ENCODE assay signal across 8 cellular contexts in genomic region chr2:102141915-102142828, GRCh38. TPM values are rescaled to one million over a fixed set of nuclear protein-coding genes. Genes with fewer than 3 reads are reported as not detected.
DNase-seq lines count a peak whose midpoint lies in the region; ATAC-seq and TF ChIP-seq lines count a peak whose summit lies in the region.

IL1R1 (plus strand) TSS chr2:102142746; CDS start chr2:102157725, 14,979 bp downstream.

- POLR2A ChIA-PET in AG04450 (lab: Yijun Ruan, JAX), result interaction anchor here (0.6 to 3.8 kb wide), 21 partner anchors 12 to 181 kb away, joined by 3 to 36 read pairs (median 4); no protein-coding TSS in a partner anchor
- POLR2A ChIA-PET in activated CD8-positive, alpha-beta T cell treated with anti-CD3 and anti-CD28 coated beads, Interleukin-2, amount 10 ng/mL, durations not matched to agents 7 days and 5 days (lab: Charles Lee), result interaction anchor here (0.6 kb wide), 1 partner anchor 25 kb away, joined by 3 read pairs; no protein-coding TSS in a partner anchor
- POLR2A ChIA-PET in naive thymus-derived CD8-positive, alpha-beta T cell (lab: Charles Lee), result no interaction called here

- H4K20me1 ChIP-seq in GM23338 (replicated peaks; ENCODE audit: insufficient read depth), result no peaks in the 10 kb centered on the region

- peaks cover 4% of the 10 kb centered on the region; the same call in 2 of the 3 replicates for H3K36me3 Mint-ChIP-seq in GM23338 (ENCODE audit: low read depth)
- peaks cover 14% of the 10 kb centered on the region for H3K36me3 Mint-ChIP-seq in activated CD8-positive, alpha-beta T cell treated with anti-CD3 and anti-CD28 coated beads, Interleukin-2, amount 10 ng/mL, durations not matched to agents 7 days and 5 days (ENCODE audit: low read depth)
- H3K36me3 Mint-ChIP-seq in naive thymus-derived CD8-positive, alpha-beta T cell, result peaks cover 2 to 38% (median 15%) of the 10 kb centered on the region in 3 donors

- ATAC-seq in GM23338, result peak; percentile 87
- ATAC-seq in activated CD8-positive, alpha-beta T cell treated with anti-CD3 and anti-CD28 coated beads, Interleukin-2, amount 10 ng/mL, durations not matched to agents 7 days and 5 days, result peak; percentile 48
- no peak for ATAC-seq in naive thymus-derived CD8-positive, alpha-beta T cell
- no peak for ATAC-seq in HG02763 (IDR thresholded peaks at IDR 0.05; ENCODE audit: unreplicated experiment)

- H3K9me3 ChIP-seq in AG04450 (ENCODE audit: control insufficient read depth, insufficient read depth, low read length), result peaks cover 33% of the 10 kb centered on the region

- 0 out of 2 replicates have a peak, but pooled peaks cover 4% of the 10 kb centered on the region for H3F3A ChIP-seq in GM23338 (replicated peaks; ENCODE audit: low read depth)

- peak within 1 kb of the TSS; percentile 78 for H3K4me3 Mint-ChIP-seq in GM23338
- H3K4me3 Mint-ChIP-seq in activated CD8-positive, alpha-beta T cell treated with anti-CD3 and anti-CD28 coated beads, Interleukin-2, amount 10 ng/mL, durations not matched to agents 7 days and 5 days, result peak within 1 kb of the TSS; percentile 42
- H3K4me3 Mint-ChIP-seq in naive thymus-derived CD8-positive, alpha-beta T cell, result peak within 1 kb of the TSS; percentile 12 to 77 (median 63)

- TF ChIP-seq CTCF in AG04450 (IDR thresholded peaks at IDR 0.05; ENCODE audit: low read depth, low read length), result no peak
- TF ChIP-seq CTCF in GM23338 (conservative IDR thresholded peaks at IDR 0.05; ENCODE audit: low read depth in 2 of 2), result peak in 1 of 2 experiments; percentile 19; a peak in 1 of 4 replicates
- no peak for TF ChIP-seq CTCF in fibroblast of villous mesenchyme (IDR thresholded peaks at IDR 0.05; ENCODE audit: insufficient read depth, low read depth, low read length)

- H3K27me3 ChIP-seq in AG04450 (ENCODE audit: control insufficient read depth, insufficient read depth, low read length), result no peaks in the 10 kb centered on the region
- H3K27me3 ChIP-seq in GM23338 (ENCODE audit: insufficient read depth), result peaks cover 38% of the 10 kb centered on the region

- peak within 1 kb of the TSS; percentile 88 for H3K4me3 ChIP-seq in AG04450 (ENCODE audit: low read depth, low read length)
- H3K4me3 ChIP-seq in GM23338, result peak within 1 kb of the TSS; percentile 70
- H3K4me3 ChIP-seq in fibroblast of villous mesenchyme (ENCODE audit: low read depth, low read length), result peak within 1 kb of the TSS; percentile 92

- no peak within 1 kb of the TSS for H3K27ac Mint-ChIP-seq in GM23338
- no peak within 1 kb of the TSS for H3K27ac Mint-ChIP-seq in activated CD8-positive, alpha-beta T cell treated with anti-CD3 and anti-CD28 coated beads, Interleukin-2, amount 10 ng/mL, durations not matched to agents 7 days and 5 days
- peak within 1 kb of the TSS in 1 of 10 donors; percentile 65 for H3K27ac Mint-ChIP-seq in naive thymus-derived CD8-positive, alpha-beta T cell

- CTCF ChIA-PET in AG04450 (lab: Charles Lee), result interaction anchor here (0.6 to 2.4 kb wide), 12 partner anchors 10 to 258 kb away, joined by 3 to 14 read pairs (median 6); partner anchors contain the start of gene IL18R1
- CTCF ChIA-PET in activated CD8-positive, alpha-beta T cell treated with anti-CD3 and anti-CD28 coated beads, Interleukin-2, amount 10 ng/mL, durations not matched to agents 7 days and 5 days (lab: Charles Lee), result interaction anchor here (1.0 kb wide), 1 partner anchor 99 kb away, joined by 3 read pairs; no protein-coding TSS in a partner anchor

- peaks cover 31% of the 10 kb centered on the region for H3K27me3 Mint-ChIP-seq in GM23338 (ENCODE audit: insufficient read depth, low read depth, poor library complexity)
- peaks cover 28% of the 10 kb centered on the region for H3K27me3 Mint-ChIP-seq in activated CD8-positive, alpha-beta T cell treated with anti-CD3 and anti-CD28 coated beads, Interleukin-2, amount 10 ng/mL, durations not matched to agents 7 days and 5 days (ENCODE audit: low read depth)
- H3K27me3 Mint-ChIP-seq in naive thymus-derived CD8-positive, alpha-beta T cell, result peaks cover 17 to 61% (median 39%) of the 10 kb centered on the region in 5 donors

- no peaks in the 10 kb centered on the region; the same call in 1 of the 2 replicates for H3K4me1 ChIP-seq in GM23338 (ENCODE audit: insufficient read depth)

- peaks cover 12% of the 10 kb centered on the region; the same call in 2 of the 3 replicates for H3K4me1 Mint-ChIP-seq in GM23338
- peaks cover 27% of the 10 kb centered on the region for H3K4me1 Mint-ChIP-seq in activated CD8-positive, alpha-beta T cell treated with anti-CD3 and anti-CD28 coated beads, Interleukin-2, amount 10 ng/mL, durations not matched to agents 7 days and 5 days (ENCODE audit: low read depth)
- peaks cover 7 to 25% (median 13%) of the 10 kb centered on the region in 4 donors for H3K4me1 Mint-ChIP-seq in naive thymus-derived CD8-positive, alpha-beta T cell

- H3K27ac ChIP-seq in AG04450 (ENCODE audit: low read depth, low read length) (peak within 1 kb of the TSS; percentile 88), GM23338 (ENCODE audit: low read depth) (no peak within 1 kb of the TSS)

- H2AFZ ChIP-seq in GM23338, result peak within 1 kb of the TSS; percentile 98

- no peaks in the 10 kb centered on the region for H3K79me2 ChIP-seq in GM23338 (replicated peaks; ENCODE audit: insufficient read depth)

- DNase-seq in AG04450 (ENCODE audit: low read depth, low spot score) (no peak), GM23338 (ENCODE audit: low spot score) (peak; percentile 70), fibroblast of villous mesenchyme (ENCODE audit: low read depth) (peak; percentile 80), NCI-H1048 (lab: John Stamatoyannopoulos, UW) (no peak)
- no peak for DNase-seq in activated CD8-positive, alpha-beta T cell treated with anti-CD3 and anti-CD28 coated beads, Interleukin-2, amount 10 ng/mL, durations not matched to agents 7 days and 5 days
- DNase-seq in naive thymus-derived CD8-positive, alpha-beta T cell, result no peak
- DNase-seq in central memory CD4-positive, alpha-beta T cell, result no peak

- H3K9me2 ChIP-seq in GM23338 (ENCODE audit: insufficient read depth), result peaks cover 4% of the 10 kb centered on the region

- H3K36me3 ChIP-seq in GM23338 (ENCODE audit: insufficient read depth), result no peaks in the 10 kb centered on the region

- H3K9me3 Mint-ChIP-seq in GM23338, result peaks cover 28% of the 10 kb centered on the region
- H3K9me3 Mint-ChIP-seq in activated CD8-positive, alpha-beta T cell treated with anti-CD3 and anti-CD28 coated beads, Interleukin-2, amount 10 ng/mL, durations not matched to agents 7 days and 5 days (ENCODE audit: insufficient read depth), result peaks cover 37% of the 10 kb centered on the region
- H3K9me3 Mint-ChIP-seq in naive thymus-derived CD8-positive, alpha-beta T cell, result peaks cover 0 to 47% (median 25%) of the 10 kb centered on the region in 9 donors

- peak within 1 kb of the TSS; percentile 96 for H3K4me2 ChIP-seq in GM23338

TF ChIP-seq in GM23338, 12 proteins besides CTCF, POLR2A, EP300 and RAD21 (continues in another document):
- no peak for TF ChIP-seq STAT1 (IDR thresholded peaks at IDR 0.05; ENCODE audit: unreplicated experiment)
- TF ChIP-seq EZH2 (IDR thresholded peaks at IDR 0.05; ENCODE audit: low read depth, unreplicated experiment), result no peak
- no peak; the same call in 1 of the 2 replicates for TF ChIP-seq POLR2AphosphoS5 (IDR thresholded peaks at IDR 0.05; ENCODE audit: low read depth)
- TF ChIP-seq ETS1 (IDR thresholded peaks at IDR 0.05), result no peak
- TF ChIP-seq NANOG (IDR thresholded peaks at IDR 0.05; ENCODE audit: borderline replicate concordance), result no peak
- no peak for TF ChIP-seq REST (IDR thresholded peaks at IDR 0.05; ENCODE audit: unreplicated experiment)
- no peak for TF ChIP-seq JUNB (IDR thresholded peaks at IDR 0.05; ENCODE audit: unreplicated experiment)

RNA-seq across cellular contexts. Expression of gene IL1R1, which starts in this region (rescaled TPM):
- polyA plus RNA-seq in AG04450 (2011; rRNA removed) (88.8 and 102 TPM in 2 replicates), GM23338 (2016; fragmentation: Nextera tagmentation; extraction: Ambion mirVana) (0.26 TPM in 1 of 2 replicates, not detected in the other)
- 48.1 and 53.2 TPM in 2 replicates for polyA minus RNA-seq in AG04450 (2011; rRNA and poly(A)+ RNA removed)
- total RNA-seq in GM23338 (2014; rRNA removed; shearing (Covaris generic)), result 0.17 and 0.47 TPM in 2 replicates
- not detected for total RNA-seq in activated CD8-positive, alpha-beta T cell treated with anti-CD3 and anti-CD28 coated beads, Interleukin-2, amount 10 ng/mL, durations not matched to agents 7 days and 5 days
- total RNA-seq in fibroblast of villous mesenchyme, result 35.8 and 62.6 TPM in 2 replicates
- under 1 TPM in 1 of 2 experiments, not detected in 1; 0.29 TPM for total RNA-seq in naive thymus-derived CD8-positive, alpha-beta T cell
- polyA plus RNA-seq in naive thymus-derived CD8-positive, alpha-beta T cell, result not detected

Comparison
In these comparisons a context has a peak if more than half of its experiments do, and no peak if none do; other contexts are left out.
1. RNA of gene IL1R1 (total RNA-seq): 35.8 to 62.6 TPM in fibroblast of villous mesenchyme; 0.29 TPM in naive thymus-derived CD8-positive, alpha-beta T cell, 0.17 to 0.47 TPM in GM23338 and not detected in activated CD8-positive, alpha-beta T cell treated with anti-CD3 and anti-CD28 coated beads, Interleukin-2, amount 10 ng/mL, durations not matched to agents 7 days and 5 days; every median in the first group is over 10 times any median in the second.
2. RNA of gene IL1R1 (polyA plus RNA-seq): 88.8 to 102 TPM in AG04450; 0.26 TPM in GM23338 and not detected in naive thymus-derived CD8-positive, alpha-beta T cell; every median in the first group is over 10 times any median in the second.
3. Peak in DNase-seq, ATAC-seq, H3K4me3 ChIP-seq and H3K4me2 ChIP-seq in GM23338; RNA of the gene not detected or under 1 TPM.
4. Peak in ATAC-seq in activated CD8-positive, alpha-beta T cell treated with anti-CD3 and anti-CD28 coated beads, Interleukin-2, amount 10 ng/mL, durations not matched to agents 7 days and 5 days; RNA of the gene not detected or under 1 TPM.
5. Peak in every context shown above with its lines, with median percentiles within 50 percentile points of each other: H3K4me3 ChIP-seq and H3K4me3 Mint-ChIP-seq.